Comparison of ENCODE assay signal across 18 cellular contexts in the genomic region with DNA sequence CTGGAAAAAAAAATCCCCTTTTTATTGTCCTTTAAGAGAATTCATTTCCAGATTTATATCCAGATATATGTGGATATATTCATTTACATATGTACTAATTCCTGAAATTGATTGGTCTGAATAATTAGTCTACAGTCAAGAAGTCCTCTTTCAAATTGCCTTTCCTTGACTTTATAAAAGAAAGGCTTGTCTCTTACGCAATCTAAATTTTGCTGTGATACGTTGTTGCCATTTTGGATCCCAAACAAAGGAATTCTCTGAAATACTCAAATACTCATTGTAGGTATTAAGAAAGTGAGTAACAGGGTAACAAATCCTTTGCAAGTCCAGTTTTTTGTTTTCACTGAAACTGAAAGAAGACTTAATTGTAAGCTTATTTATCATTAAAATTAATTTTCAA.
DNase-seq lines count a peak whose midpoint lies in the region; ATAC-seq, FAIRE-seq and TF ChIP-seq lines count a peak whose summit lies in the region.
"Had no signal": no experiment of that assay in that cellular context is flagged by ENCODE, and none has a peak within 500 bp of the region (broad histone marks: within the 10 kb centered on the region; RNA-seq: fewer than 3 reads in every experiment).

No MANE protein-coding gene starts in this region.

- no peak for FAIRE-seq in HepG2 (lab: Jason Lieb, UNC)
- FAIRE-seq in H1 (lab: Jason Lieb, UNC) = no peak
- FAIRE-seq: GM19239, H54 had no signal

- H3K56ac ChIP-seq in IMR-90 (ENCODE audit: extremely low read depth, insufficient read depth, low read length) = no peak overlapping the region
- no peak overlapping the region for H3K56ac ChIP-seq in H1 (replicated peaks; ENCODE audit: insufficient read length, low read depth, low read length)

- no peak overlapping the region for H2AFZ ChIP-seq in HepG2 (ENCODE audit: low read length)
- H2AFZ ChIP-seq in IMR-90 (replicated peaks; ENCODE audit: low read length, poor library complexity) = no peak overlapping the region
- no peak overlapping the region for H2AFZ ChIP-seq in H1 (ENCODE audit: low read length)
- H2AFZ ChIP-seq: GM23248 had no signal

- TF ChIP-seq RAD21 in HepG2 (CRISPR knock-in tag; IDR thresholded peaks at IDR 0.05) (no peak), IMR-90 (IDR thresholded peaks at IDR 0.05; ENCODE audit: low read length) (no peak), H1 (IDR thresholded peaks at IDR 0.05 in 1 of 2, conservative IDR thresholded peaks at IDR 0.05 in 1 of 2; ENCODE audit: low read depth in 2 of 2, low read length in 2 of 2) (no peak)

- H3K4ac ChIP-seq in IMR-90 (ENCODE audit: low read depth, low read length) (no peak overlapping the region), H1 (replicated peaks; ENCODE audit: insufficient read length, low read depth, low read length) (no peak overlapping the region)

- H3K9ac ChIP-seq in HepG2 (ENCODE audit: insufficient read depth, low read depth, low read length) = no peak overlapping the region
- H3K9ac ChIP-seq in IMR-90 (ENCODE audit: low read depth, low read length) = no peak overlapping the region
- H3K9ac ChIP-seq in H1 (replicated peaks in 1 of 4; ENCODE audit: extremely low read depth in 1 of 4, low read depth in 3 of 4, low read length in 3 of 4) = no peak overlapping the region
- H3K9ac ChIP-seq: GM23248 had no signal

- H2BK12ac ChIP-seq in H1 (ENCODE audit: low read depth, low read length) = no peak overlapping the region

- no peak overlapping the region for H2BK120ac ChIP-seq in IMR-90 (ENCODE audit: low read depth, low read length)
- H2BK120ac ChIP-seq in H1 (replicated peaks; ENCODE audit: low read depth, low read length) = no peak overlapping the region

- in situ Hi-C loops in HepG2 (cut with HindIII; ENCODE audit: extremely low pct_ligation_motif_present, low pct_unique_long_range_greater_than_20kb) (no loop called here), IMR-90 (cut with MboI; ENCODE audit: low sequenced_read_pairs) (no loop called here)

- H3K27ac Mint-ChIP-seq in HFFc6 = no peak overlapping the region
- H3K27ac Mint-ChIP-seq in activated CD4-positive, alpha-beta memory T cell treated with anti-CD3 and anti-CD28 coated beads, Interleukin-2, amount 10 ng/mL, durations not matched to agents 7 days and 5 days = no peak overlapping the region
- H3K27ac Mint-ChIP-seq: CD4-positive, alpha-beta memory T cell had no signal

- TF ChIP-seq CTCF in HepG2 (CRISPR knock-in tag; IDR thresholded peaks at IDR 0.05) (no peak), right lobe of liver (IDR thresholded peaks at IDR 0.05) (no peak), IMR-90 (conservative IDR thresholded peaks at IDR 0.05; ENCODE audit: low read depth, low read length) (no peak), H1 (IDR thresholded peaks at IDR 0.05; ENCODE audit: control extremely low read depth in 1 of 3, insufficient read depth in 1 of 3, low read depth in 1 of 3, low read length in 3 of 3) (no peak), HFFc6 (IDR thresholded peaks at IDR 0.05) (no peak)

- no peak overlapping the region for H4K91ac ChIP-seq in IMR-90 (ENCODE audit: insufficient read depth, low read depth, low read length)
- H4K91ac ChIP-seq in H1 (replicated peaks; ENCODE audit: insufficient read length, low read length) = no peak overlapping the region

- H3K4me2 ChIP-seq in HepG2 (ENCODE audit: low read depth, low read length) = no peak overlapping the region
- H3K4me2 ChIP-seq in IMR-90 (ENCODE audit: low read depth, low read length) = no peak overlapping the region
- H3K4me2 ChIP-seq in H1 (ENCODE audit: insufficient read depth in 1 of 2, low read depth in 2 of 2, low read length in 2 of 2) = no peak overlapping the region

- H3K27me3 ChIP-seq in HepG2 (ENCODE audit: control insufficient read depth in 1 of 2, insufficient read depth in 2 of 2, low read length in 2 of 2) = no peaks in the 10 kb centered on the region
- no peaks in the 10 kb centered on the region for H3K27me3 ChIP-seq in right lobe of liver
- H3K27me3 ChIP-seq in IMR-90 (ENCODE audit: control insufficient read depth, insufficient read depth, low read length) = no peaks in the 10 kb centered on the region
- H3K27me3 ChIP-seq in H1 (replicated peaks in 1 of 4; ENCODE audit: control insufficient read depth in 3 of 4, extremely low read depth in 1 of 4, insufficient read depth in 3 of 4, low read length in 3 of 4) = no peaks in the 10 kb centered on the region

- H4K20me1 ChIP-seq in HepG2 (ENCODE audit: insufficient read depth, low read length) = no peaks in the 10 kb centered on the region
- no peaks in the 10 kb centered on the region for H4K20me1 ChIP-seq in IMR-90 (ENCODE audit: insufficient read depth, low read length)
- no peaks in the 10 kb centered on the region for H4K20me1 ChIP-seq in H1 (replicated peaks in 1 of 2; ENCODE audit: control insufficient read depth in 1 of 2, insufficient read depth in 2 of 2, low read length in 2 of 2)

- BruUV-seq in HepG2 (replicated peaks; lab: Mats Ljungman, UMichigan) (no TSS peak), IMR-90 (replicated peaks; lab: Mats Ljungman, UMichigan) (no TSS peak)

- H3K9me3 Mint-ChIP-seq in HFFc6 = no peaks in the 10 kb centered on the region
- no peaks in the 10 kb centered on the region for H3K9me3 Mint-ChIP-seq in activated CD4-positive, alpha-beta memory T cell treated with anti-CD3 and anti-CD28 coated beads, Interleukin-2, amount 10 ng/mL, durations not matched to agents 7 days and 5 days

- no peak overlapping the region for H3K4me3 Mint-ChIP-seq in HFFc6
- no peak overlapping the region for H3K4me3 Mint-ChIP-seq in activated CD4-positive, alpha-beta memory T cell treated with anti-CD3 and anti-CD28 coated beads, Interleukin-2, amount 10 ng/mL, durations not matched to agents 7 days and 5 days
- H3K4me3 Mint-ChIP-seq: CD4-positive, alpha-beta memory T cell had no signal

- H3K4me3 ChIP-seq in HepG2 (replicated peaks in 1 of 3; ENCODE audit: insufficient read depth in 1 of 3, low read depth in 2 of 3, low read length in 3 of 3) = no peak overlapping the region
- no peak overlapping the region for H3K4me3 ChIP-seq in right lobe of liver
- no peak overlapping the region for H3K4me3 ChIP-seq in IMR-90 (ENCODE audit: insufficient read depth, low read depth, low read length)
- H3K4me3 ChIP-seq in H1 (ENCODE audit: extremely low read depth in 1 of 4, insufficient read depth in 2 of 4, low read depth in 3 of 4, low read length in 4 of 4) = no peak overlapping the region
- H3K4me3 ChIP-seq: GM23248, HAP-1 had no signal

- POLR2A ChIA-PET in HepG2 (lab: Yijun Ruan, JAX) = no interaction called here
- POLR2A ChIA-PET in IMR-90 (lab: Charles Lee; ENCODE audit: unreplicated experiment) = no interaction called here
- POLR2A ChIA-PET in H1 (lab: Charles Lee; ENCODE audit: partially characterized antibody) = no interaction called here
- POLR2A ChIA-PET in activated CD4-positive, alpha-beta memory T cell treated with anti-CD3 and anti-CD28 coated beads, Interleukin-2, amount 10 ng/mL, durations not matched to agents 7 days and 5 days (lab: Charles Lee) = no interaction called here

- no peak for TF ChIP-seq POLR2A in HepG2 (IDR thresholded peaks at IDR 0.05; ENCODE audit: insufficient read depth in 1 of 2, low read depth in 2 of 2, low read length in 2 of 2)
- TF ChIP-seq POLR2A in right lobe of liver (IDR thresholded peaks at IDR 0.05) = no peak
- no peak for TF ChIP-seq POLR2A in IMR-90 (IDR thresholded peaks at IDR 0.05; ENCODE audit: low read depth, low read length)
- TF ChIP-seq POLR2A in H1 (IDR thresholded peaks at IDR 0.05; ENCODE audit: control extremely low read depth in 1 of 2, low read depth in 2 of 2, low read length in 2 of 2) = no peak

- no peak overlapping the region for H4K8ac ChIP-seq in IMR-90 (ENCODE audit: low read depth in 2 of 2, low read length in 2 of 2)
- no peak overlapping the region for H4K8ac ChIP-seq in H1 (ENCODE audit: extremely low read depth, insufficient read depth, low read length)

- no peak overlapping the region for H2BK20ac ChIP-seq in IMR-90 (ENCODE audit: low read depth, low read length)
- no peak overlapping the region for H2BK20ac ChIP-seq in H1 (ENCODE audit: low read length)

- no peaks in the 10 kb centered on the region for H3K9me3 ChIP-seq in HepG2 (ENCODE audit: low read length)
- H3K9me3 ChIP-seq in right lobe of liver = no peaks in the 10 kb centered on the region
- no peaks in the 10 kb centered on the region for H3K9me3 ChIP-seq in IMR-90 (ENCODE audit: control insufficient read depth, insufficient read depth, low read length)
- H3K9me3 ChIP-seq in H1 (ENCODE audit: insufficient read depth in 2 of 2, low read depth in 1 of 2, low read length in 1 of 2) = no peaks in the 10 kb centered on the region
- H3K9me3 ChIP-seq: HAP-1 had no signal

- peaks cover 39% of the 10 kb centered on the region for H3K4me1 Mint-ChIP-seq in HFFc6 (ENCODE audit: low read depth)
- peaks cover under 1% of the 10 kb centered on the region for H3K4me1 Mint-ChIP-seq in activated CD4-positive, alpha-beta memory T cell treated with anti-CD3 and anti-CD28 coated beads, Interleukin-2, amount 10 ng/mL, durations not matched to agents 7 days and 5 days

- DNase-seq in HepG2 (ENCODE audit: low spot score) (no peak), right lobe of liver (no peak), IMR-90 (no peak), H1 (ENCODE audit: low read depth in 1 of 2, low spot score in 2 of 2) (no peak), HFFc6 (no peak)
- DNase-seq in activated CD4-positive, alpha-beta memory T cell treated with anti-CD3 and anti-CD28 coated beads, Interleukin-2, amount 10 ng/mL, durations not matched to agents 7 days and 5 days = no peak
- DNase-seq in activated naive CD4-positive, alpha-beta T cell (lab: John Stamatoyannopoulos, UW) = no peak
- DNase-seq: 8988T; C1 segment of cervical spinal cord; Calu3; CD4-positive, alpha-beta memory T cell; COR-L47; DMS153; DND-41; GM23248 had no signal

- H3K79me1 ChIP-seq in IMR-90 (ENCODE audit: low read depth in 1 of 2, low read length in 2 of 2) (peaks cover 22 to 24% of the 10 kb centered on the region in 2 experiments; a peak in 3 of 4 replicates), H1 (ENCODE audit: low read depth, low read length) (no peaks in the 10 kb centered on the region; the same call in 1 of the 2 replicates)

- H3K9me1 ChIP-seq in IMR-90 (ENCODE audit: insufficient read depth, low read length) = no peaks in the 10 kb centered on the region

- H3K36me3 ChIP-seq in HepG2 (replicated peaks in 1 of 2; ENCODE audit: control insufficient read depth in 1 of 2, insufficient read depth in 2 of 2, low read length in 2 of 2) (no peaks in the 10 kb centered on the region), right lobe of liver (no peaks in the 10 kb centered on the region), IMR-90 (ENCODE audit: control insufficient read depth, insufficient read depth, low read length) (no peaks in the 10 kb centered on the region), H1 (ENCODE audit: control insufficient read depth in 2 of 4, insufficient read depth in 4 of 4, low read length in 3 of 4) (no peaks in the 10 kb centered on the region; a peak in 1 of 8 replicates)
- H3K36me3 ChIP-seq: HAP-1 had no signal

- TF ChIP-seq EP300 in HepG2 (IDR thresholded peaks at IDR 0.05; ENCODE audit: low read depth in 2 of 2, low read length in 2 of 2) = no peak
- no peak for TF ChIP-seq EP300 in HepG2 (CRISPR knock-in tag; IDR thresholded peaks at IDR 0.05; ENCODE audit: borderline replicate concordance)
- TF ChIP-seq EP300 in H1 (IDR thresholded peaks at IDR 0.05; ENCODE audit: borderline replicate concordance in 1 of 2, low read depth in 2 of 2, low read length in 2 of 2) = no peak

- H2BK15ac ChIP-seq in IMR-90 (ENCODE audit: low read depth, low read length) (no peak overlapping the region), H1 (ENCODE audit: low read length) (no peak overlapping the region)

- H3K14ac ChIP-seq in IMR-90 (replicated peaks; ENCODE audit: low read depth, low read length) (no peak overlapping the region), H1 (ENCODE audit: insufficient read length) (no peak overlapping the region)

- dilution Hi-C loops in IMR-90 (cut with HindIII; ENCODE audit: low sequenced_read_pairs, unreplicated experiment) = no loop called here

- H3K18ac ChIP-seq in IMR-90 (ENCODE audit: low read depth, low read length) (no peak overlapping the region), H1 (ENCODE audit: extremely low read depth, low read length) (no peak overlapping the region)

- no peaks in the 10 kb centered on the region for H3K23me2 ChIP-seq in H1 (ENCODE audit: low read depth, low read length)

- H2AK9ac ChIP-seq in IMR-90 (replicated peaks; ENCODE audit: low read depth, low read length, poor library complexity) = no peak overlapping the region

- H4K5ac ChIP-seq in IMR-90 (ENCODE audit: low read depth, low read length) = no peak overlapping the region
- H4K5ac ChIP-seq in H1 (ENCODE audit: insufficient read length, low read depth, low read length) = no peak overlapping the region

- no peak overlapping the region for H3K23ac ChIP-seq in IMR-90 (ENCODE audit: low read depth, low read length)
- no peak overlapping the region for H3K23ac ChIP-seq in H1 (ENCODE audit: insufficient read length)

- H3K79me2 ChIP-seq in HepG2 (ENCODE audit: insufficient read depth, low read length) = no peaks in the 10 kb centered on the region
- H3K79me2 ChIP-seq in H1 (ENCODE audit: control insufficient read depth in 1 of 2, insufficient read depth in 2 of 2, low read length in 2 of 2) = peaks cover 0 to 6% of the 10 kb centered on the region in 2 experiments; a peak in 1 of 4 replicates

- H3K27ac ChIP-seq in HepG2 (ENCODE audit: extremely low read length, insufficient read depth, low read length) (no peak overlapping the region), right lobe of liver (no peak overlapping the region), IMR-90 (ENCODE audit: insufficient read depth, low read length) (no peak overlapping the region), H1 (ENCODE audit: low read depth, low read length) (no peak overlapping the region)
- H3K27ac ChIP-seq: GM23248 had no signal

- peaks cover 11% of the 10 kb centered on the region; the same call in 1 of the 2 replicates for H3K36me3 Mint-ChIP-seq in HFFc6 (ENCODE audit: low read depth)
- H3K36me3 Mint-ChIP-seq in activated CD4-positive, alpha-beta memory T cell treated with anti-CD3 and anti-CD28 coated beads, Interleukin-2, amount 10 ng/mL, durations not matched to agents 7 days and 5 days (ENCODE audit: low read depth) = no peaks in the 10 kb centered on the region

- H3K4me1 ChIP-seq in HepG2 (ENCODE audit: insufficient read depth, low read length) (peaks cover 6% of the 10 kb centered on the region; the same call in 1 of the 2 replicates), right lobe of liver (peaks cover 0 to 15% (median 2%) of the 10 kb centered on the region in 4 donors), IMR-90 (ENCODE audit: control insufficient read depth, insufficient read depth, low read length) (no peaks in the 10 kb centered on the region; the same call in 1 of the 2 replicates), H1 (replicated peaks in 1 of 4; ENCODE audit: control insufficient read depth in 3 of 4, insufficient read depth in 4 of 4, low read length in 3 of 4) (no peaks in the 10 kb centered on the region)
- H3K4me1 ChIP-seq: HAP-1 had no signal

- no peak overlapping the region for H2AK5ac ChIP-seq in IMR-90 (ENCODE audit: low read depth, low read length)
- H2AK5ac ChIP-seq in H1 (ENCODE audit: low read depth, low read length) = no peak overlapping the region

- CTCF ChIA-PET in HepG2 (lab: Yijun Ruan, JAX; ENCODE audit: low intra/inter-chr PET ratio, low total read pairs) (no interaction called here), IMR-90 (lab: Yijun Ruan, JAX) (no interaction called here), H1 (lab: Charles Lee; ENCODE audit: partially characterized antibody) (no interaction called here)
- CTCF ChIA-PET in activated CD4-positive, alpha-beta memory T cell treated with anti-CD3 and anti-CD28 coated beads, Interleukin-2, amount 10 ng/mL, durations not matched to agents 7 days and 5 days (lab: Charles Lee) = no interaction called here

- no peak overlapping the region for H2BK5ac ChIP-seq in IMR-90 (ENCODE audit: low read depth, low read length, poor library complexity, severe bottlenecking)
- no peak overlapping the region for H2BK5ac ChIP-seq in H1 (ENCODE audit: low read depth, low read length)

- no peaks in the 10 kb centered on the region; the same call in 1 of the 2 replicates for H3K27me3 Mint-ChIP-seq in HFFc6 (ENCODE audit: insufficient read depth)
- H3K27me3 Mint-ChIP-seq in activated CD4-positive, alpha-beta memory T cell treated with anti-CD3 and anti-CD28 coated beads, Interleukin-2, amount 10 ng/mL, durations not matched to agents 7 days and 5 days = no peaks in the 10 kb centered on the region
- H3K27me3 Mint-ChIP-seq: CD4-positive, alpha-beta memory T cell had no signal

- no peak for ATAC-seq in HepG2
- no peak for ATAC-seq in right lobe of liver
- no peak for ATAC-seq in IMR-90 (ENCODE audit: low read depth)

- intact Hi-C loops in HepG2 (cut with micrococcal nuclease; ENCODE audit: unreplicated experiment) (loop anchor here (5.0 kb wide), 4 partner anchors 72 to 244 kb away; a partner anchor contains a TSS), right lobe of liver (cut with DNase I) (no loop called here), IMR-90 (cut with micrococcal nuclease) (no loop called here)

- 100% methylated on average over 2 of the region's 2 CpGs for WGBS in HepG2 (ENCODE audit: low lambda C conversion rate)
- WGBS in right lobe of liver (ENCODE audit: insufficient coverage, low coverage, low lambda C conversion rate, missing lambda C conversion rate) = 82% methylated on average over 2 of the region's 2 CpGs
- WGBS in IMR-90 (ENCODE audit: extremely low coverage in 2 of 2, insufficient read length in 1 of 2), 2 experiments = no CpG with 5 or more reads among the region's 2 CpGs
- WGBS in H1 (ENCODE audit: extremely low coverage in 1 of 2, insufficient coverage in 1 of 2, insufficient read length in 1 of 2, insufficient replicate concordance in 2 of 2, low coverage in 1 of 2, low lambda C conversion rate in 2 of 2, missing lambda C conversion rate in 1 of 2), 2 experiments = 93% methylated on average over 2 of the region's 2 CpGs; no CpG with 5 or more reads in 1 of the 2 experiments
